In genomic region chr7:65002972-65003585, GRCh38 we compare ENCODE assay signal across 11 cellular contexts.
"Had no signal": no experiment of that assay in that cellular context is flagged by ENCODE, and none has a peak within 500 bp of the region (broad histone marks: within the 10 kb centered on the region; RNA-seq: fewer than 3 reads in every experiment).

No MANE protein-coding gene starts in this region.

- DNase-seq: activated CD4-positive, alpha-beta memory T cell treated with anti-CD3 and anti-CD28 coated beads for 36 hours; activated effector memory CD4-positive, alpha-beta T cell treated with anti-CD3 and anti-CD28 coated beads, Interleukin-2, amount 50 U/mL, for 16 hours; activated naive CD8-positive, alpha-beta T cell treated with anti-CD3 and anti-CD28 coated beads, Interleukin-2, amount 10 ng/mL, durations not matched to agents 7 days and 5 days; activated T-cell treated with anti-CD3 and anti-CD28 coated beads, Interleukin-2, amount 50 U/mL, for 4 hours; caudate nucleus; effector CD8-positive, alpha-beta T cell; posterior cingulate gyrus; small intestine; T-helper 9 cell; upper lobe of right lung had no signal

- H3K27ac Mint-ChIP-seq: activated CD4-positive, alpha-beta memory T cell treated with anti-CD3 and anti-CD28 coated beads for 36 hours; activated naive CD8-positive, alpha-beta T cell treated with anti-CD3 and anti-CD28 coated beads, Interleukin-2, amount 10 ng/mL, durations not matched to agents 7 days and 5 days had no signal

- H3K4me3 Mint-ChIP-seq: activated CD4-positive, alpha-beta memory T cell treated with anti-CD3 and anti-CD28 coated beads for 36 hours; activated naive CD8-positive, alpha-beta T cell treated with anti-CD3 and anti-CD28 coated beads, Interleukin-2, amount 10 ng/mL, durations not matched to agents 7 days and 5 days had no signal

- H3K27me3 Mint-ChIP-seq: activated CD4-positive, alpha-beta memory T cell treated with anti-CD3 and anti-CD28 coated beads for 36 hours; activated naive CD8-positive, alpha-beta T cell treated with anti-CD3 and anti-CD28 coated beads, Interleukin-2, amount 10 ng/mL, durations not matched to agents 7 days and 5 days had no signal

- ATAC-seq: activated T-cell treated with anti-CD3 and anti-CD28 coated beads, Interleukin-2, amount 50 U/mL, for 4 hours; gastroesophageal sphincter; upper lobe of right lung had no signal
